Comparison of ENCODE assay signal across 8 cellular contexts in genomic region chr6:38640216-38640909, GRCh38. TPM values are rescaled to one million over a fixed set of nuclear protein-coding genes. Genes with fewer than 3 reads are reported as not detected.
DNase-seq lines count a peak whose midpoint lies in the region; ATAC-seq, FAIRE-seq and TF ChIP-seq lines count a peak whose summit lies in the region.

No MANE protein-coding gene starts in this region.

- peak overlapping the region; percentile 95 for H3K9ac ChIP-seq in astrocyte (ENCODE audit: low read length)

- no peak for TF ChIP-seq CTCF in astrocyte (IDR thresholded peaks at IDR 0.05; ENCODE audit: insufficient read depth, low read depth, low read length)
- TF ChIP-seq CTCF in thoracic aorta (IDR thresholded peaks at IDR 0.05) = no peak

- H3K4me3 Mint-ChIP-seq in astrocyte (ENCODE audit: unreplicated experiment) = peak overlapping the region; percentile 92

- H3K4me2 ChIP-seq in astrocyte (ENCODE audit: low read length) = peak overlapping the region; percentile 92

- ATAC-seq in GM18502 (IDR thresholded peaks at IDR 0.05; ENCODE audit: poor library complexity, unreplicated experiment) (peak; percentile 23), thoracic aorta (ENCODE audit: insufficient number of reproducible peaks, low FRiP score, low read depth) (peak; percentile 58)

- H4K20me1 ChIP-seq in astrocyte (ENCODE audit: insufficient read depth, low read length) = peaks cover 7% of the 10 kb centered on the region

- FAIRE-seq in astrocyte (lab: Jason Lieb, UNC) = no peak

- no peaks in the 10 kb centered on the region for H3K27me3 Mint-ChIP-seq in astrocyte (ENCODE audit: low read depth, unreplicated experiment)

- peaks cover 10% of the 10 kb centered on the region for H3K4me1 ChIP-seq in astrocyte (ENCODE audit: insufficient read depth, low read length)
- peaks cover 7 to 20% of the 10 kb centered on the region in 2 donors for H3K4me1 ChIP-seq in thoracic aorta (ENCODE audit: control insufficient read depth in 1 of 2, low read depth in 2 of 2)

- peak overlapping the region; percentile 67 for H3K27ac Mint-ChIP-seq in astrocyte (ENCODE audit: unreplicated experiment)

- H3K36me3 ChIP-seq in astrocyte (ENCODE audit: insufficient read depth, low read length) (no peaks in the 10 kb centered on the region), thoracic aorta (no peaks in the 10 kb centered on the region)

- H3K79me2 ChIP-seq in astrocyte (ENCODE audit: insufficient read depth, low read length) = peaks cover 37% of the 10 kb centered on the region

- no peaks in the 10 kb centered on the region for H3K36me3 Mint-ChIP-seq in astrocyte (ENCODE audit: low read depth, unreplicated experiment)

- H3K9me3 Mint-ChIP-seq in astrocyte (ENCODE audit: unreplicated experiment) = no peaks in the 10 kb centered on the region

- DNase-seq in HuH-7.5 (ENCODE audit: low spot score) = peak; percentile 19
- DNase-seq in astrocyte (ENCODE audit: low read depth) = no peak
- peak; percentile 31 for DNase-seq in left kidney (ENCODE audit: low read depth, low spot score)
- no peak for DNase-seq in thoracic aorta (ENCODE audit: low spot score)
- DNase-seq in activated effector memory CD4-positive, alpha-beta T cell treated with Interleukin-2 at 50 U/mL for 16 hours = no peak
- no peak for DNase-seq in NCI-H187 treated with DMSO at 0.1 percent for 48 hours (lab: John Stamatoyannopoulos, UW)
- no peak for DNase-seq in midbrain (lab: John Stamatoyannopoulos, UW)

- no peaks in the 10 kb centered on the region for H3K27me3 ChIP-seq in astrocyte (ENCODE audit: insufficient read depth, low read length)
- no peaks in the 10 kb centered on the region for H3K27me3 ChIP-seq in thoracic aorta (replicated peaks; ENCODE audit: insufficient read depth)

- peak overlapping the region; percentile 100 for H2AFZ ChIP-seq in astrocyte (ENCODE audit: low read depth, low read length)

- peak overlapping the region; percentile 94 for H3K27ac ChIP-seq in astrocyte (ENCODE audit: low read depth, low read length)
- peak overlapping the region; percentile 81 to 90 for H3K27ac ChIP-seq in thoracic aorta

- H3K9me3 ChIP-seq in astrocyte (ENCODE audit: insufficient read depth, low read depth, low read length) (no peaks in the 10 kb centered on the region), thoracic aorta (no peaks in the 10 kb centered on the region)

- H3K4me3 ChIP-seq in astrocyte (ENCODE audit: insufficient read depth, low read depth, low read length) (peak overlapping the region; percentile 99), thoracic aorta (peak overlapping the region; percentile 97)

- H3K4me1 Mint-ChIP-seq in astrocyte (ENCODE audit: low read depth, unreplicated experiment) = peaks cover 10% of the 10 kb centered on the region

RNA-seq across cellular contexts. Expression of gene BTBD9, which starts 0.6 kb away (rescaled TPM):
- total RNA-seq in astrocyte (10.3 and 12.7 TPM in 2 replicates), thoracic aorta (10 to 100 TPM; 30.1 to 45.8 TPM)

Comparison
In these comparisons a context has a peak if more than half of its experiments do, and no peak if none do; other contexts are left out.
1. DNase-seq: peak in HuH-7.5 (single experiment) and left kidney (single experiment); none in astrocyte (single experiment), thoracic aorta (single experiment), activated effector memory CD4-positive, alpha-beta T cell treated with Interleukin-2 at 50 U/mL for 16 hours (single experiment), NCI-H187 treated with DMSO at 0.1 percent for 48 hours (single experiment) and midbrain (single experiment).